ENCODE assay signal across 32 cellular contexts in genomic region chr3:162329514-162329913, GRCh38.
"Had no signal": no experiment of that assay in that cellular context is flagged by ENCODE, and none has a peak within 500 bp of the region (broad histone marks: within the 10 kb centered on the region; RNA-seq: fewer than 3 reads in every experiment).

No MANE protein-coding gene starts in this region.

- DNase-seq: activated B cell treated with CpG ODN at 0.5 μM for 24 hours; activated CD4-positive, alpha-beta memory T cell treated with anti-CD3 and anti-CD28 coated beads for 36 hours; activated CD4-positive, alpha-beta T cell treated with anti-CD3 and anti-CD28 coated beads for 4 hours; activated CD4-positive, alpha-beta T cell treated with anti-CD3 and anti-CD28 coated beads, Interleukin-2, amount 10 ng/mL, durations not matched to agents 24 days and 14 days; activated CD4-positive, alpha-beta T cell treated with anti-CD3 and anti-CD28 coated beads, Interleukin-2, amount 50 U/mL, for 1 hour; activated CD4-positive, alpha-beta T cell treated with anti-CD3 and anti-CD28 coated beads, Interleukin-2, amount 50 U/mL, for 4 hours; activated CD4-positive, CD25-positive, alpha-beta regulatory T cell treated with anti-CD3 and anti-CD28 coated beads, Interleukin-2, amount 50 U/mL, for 72 hours; activated CD8-positive, alpha-beta memory T cell treated with anti-CD3 and anti-CD28 coated beads, Interleukin-2, amount 50 U/mL, for 4 hours; activated CD8-positive, alpha-beta T cell treated with anti-CD3 and anti-CD28 coated beads for 36 hours; activated effector memory CD4-positive, alpha-beta T cell treated with anti-CD3 and anti-CD28 coated beads, Interleukin-2, amount 50 U/mL, for 16 hours; activated gamma-delta T cell treated with Interleukin-2 at 50 U/mL for 16 hours; activated naive CD4-positive, alpha-beta T cell; activated naive CD4-positive, alpha-beta T cell treated with anti-CD3 and anti-CD28 coated beads for 36 hours; activated naive CD4-positive, alpha-beta T cell treated with anti-CD3 and anti-CD28 coated beads, Interleukin-2, amount 50 U/mL, for 16 hours; activated naive CD8-positive, alpha-beta T cell treated with anti-CD3 and anti-CD28 coated beads for 36 hours; activated T-cell treated with anti-CD3 and anti-CD28 coated beads for 4 hours; activated T-cell treated with anti-CD3 and anti-CD28 coated beads, Interleukin-2, amount 50 U/mL, for 1 hour; activated T-cell treated with anti-CD3 and anti-CD28 coated beads, Interleukin-2, amount 50 U/mL, for 4 hours; activated T-cell treated with anti-CD3 and anti-CD28 coated beads, Interleukin-2, amount 50 U/mL, for 72 hours; adrenal gland; amniotic stem cell; aorta; body of pancreas; brain microvascular endothelial cell; central memory CD4-positive, alpha-beta T cell; T-helper 9 cell had no signal

- H3K4me1 ChIP-seq: adrenal gland, body of pancreas, breast epithelium had no signal

- H3K9me3 ChIP-seq: body of pancreas had no signal

- H3K27me3 ChIP-seq: adrenal gland, body of pancreas, brain microvascular endothelial cell, breast epithelium had no signal

- H3K36me3 ChIP-seq: adrenal gland, brain microvascular endothelial cell, breast epithelium had no signal

- H3K4me3 ChIP-seq: adrenal gland, body of pancreas, breast epithelium had no signal

- FAIRE-seq: astrocyte, TTC549 had no signal

- H3K27ac ChIP-seq: adrenal gland, body of pancreas, brain microvascular endothelial cell, breast epithelium, VCaP had no signal

- ATAC-seq: activated CD8-positive, alpha-beta T cell treated with anti-CD3 and anti-CD28 coated beads for 36 hours; activated naive CD4-positive, alpha-beta T cell treated with anti-CD3 and anti-CD28 coated beads, Interleukin-2, amount 50 U/mL, for 72 hours; activated T-cell treated with anti-CD3 and anti-CD28 coated beads, Interleukin-2, amount 50 U/mL, for 4 hours; activated T-cell treated with anti-CD3 and anti-CD28 coated beads, Interleukin-2, amount 50 U/mL, for 72 hours; activated T-helper 17 cell treated with anti-CD3 and anti-CD28 coated beads, Interleukin-2, amount 50 U/mL, for 72 hours; body of pancreas had no signal
